Comparison of ENCODE assay signal across 1 cellular context in genomic region chr5:759111-759741, GRCh38.
TF ChIP-seq lines count a peak whose summit lies in the region.

No MANE protein-coding gene starts in this region.

TF ChIP-seq in HepG2, 621 proteins besides CTCF, POLR2A, EP300 and RAD21 (continued from another document and continues in another):
- TF ChIP-seq, protein P1, sequence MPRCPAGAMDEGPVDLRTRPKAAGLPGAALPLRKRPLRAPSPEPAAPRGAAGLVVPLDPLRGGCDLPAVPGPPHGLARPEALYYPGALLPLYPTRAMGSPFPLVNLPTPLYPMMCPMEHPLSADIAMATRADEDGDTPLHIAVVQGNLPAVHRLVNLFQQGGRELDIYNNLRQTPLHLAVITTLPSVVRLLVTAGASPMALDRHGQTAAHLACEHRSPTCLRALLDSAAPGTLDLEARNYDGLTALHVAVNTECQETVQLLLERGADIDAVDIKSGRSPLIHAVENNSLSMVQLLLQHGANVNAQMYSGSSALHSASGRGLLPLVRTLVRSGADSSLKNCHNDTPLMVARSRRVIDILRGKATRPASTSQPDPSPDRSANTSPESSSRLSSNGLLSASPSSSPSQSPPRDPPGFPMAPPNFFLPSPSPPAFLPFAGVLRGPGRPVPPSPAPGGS (CRISPR knock-in tag; IDR thresholded peaks at IDR 0.05): no peak
- TF ChIP-seq SAFB2 (CRISPR knock-in tag; IDR thresholded peaks at IDR 0.05; ENCODE audit: borderline replicate concordance, low read depth): no peak
- TF ChIP-seq BRCA1 (CRISPR knock-in tag; IDR thresholded peaks at IDR 0.05): no peak
- TF ChIP-seq ETS1 (CRISPR knock-in tag; IDR thresholded peaks at IDR 0.05): no peak
- no peak for TF ChIP-seq RARG (CRISPR knock-in tag; IDR thresholded peaks at IDR 0.05; ENCODE audit: low read depth)
- TF ChIP-seq, protein P2, sequence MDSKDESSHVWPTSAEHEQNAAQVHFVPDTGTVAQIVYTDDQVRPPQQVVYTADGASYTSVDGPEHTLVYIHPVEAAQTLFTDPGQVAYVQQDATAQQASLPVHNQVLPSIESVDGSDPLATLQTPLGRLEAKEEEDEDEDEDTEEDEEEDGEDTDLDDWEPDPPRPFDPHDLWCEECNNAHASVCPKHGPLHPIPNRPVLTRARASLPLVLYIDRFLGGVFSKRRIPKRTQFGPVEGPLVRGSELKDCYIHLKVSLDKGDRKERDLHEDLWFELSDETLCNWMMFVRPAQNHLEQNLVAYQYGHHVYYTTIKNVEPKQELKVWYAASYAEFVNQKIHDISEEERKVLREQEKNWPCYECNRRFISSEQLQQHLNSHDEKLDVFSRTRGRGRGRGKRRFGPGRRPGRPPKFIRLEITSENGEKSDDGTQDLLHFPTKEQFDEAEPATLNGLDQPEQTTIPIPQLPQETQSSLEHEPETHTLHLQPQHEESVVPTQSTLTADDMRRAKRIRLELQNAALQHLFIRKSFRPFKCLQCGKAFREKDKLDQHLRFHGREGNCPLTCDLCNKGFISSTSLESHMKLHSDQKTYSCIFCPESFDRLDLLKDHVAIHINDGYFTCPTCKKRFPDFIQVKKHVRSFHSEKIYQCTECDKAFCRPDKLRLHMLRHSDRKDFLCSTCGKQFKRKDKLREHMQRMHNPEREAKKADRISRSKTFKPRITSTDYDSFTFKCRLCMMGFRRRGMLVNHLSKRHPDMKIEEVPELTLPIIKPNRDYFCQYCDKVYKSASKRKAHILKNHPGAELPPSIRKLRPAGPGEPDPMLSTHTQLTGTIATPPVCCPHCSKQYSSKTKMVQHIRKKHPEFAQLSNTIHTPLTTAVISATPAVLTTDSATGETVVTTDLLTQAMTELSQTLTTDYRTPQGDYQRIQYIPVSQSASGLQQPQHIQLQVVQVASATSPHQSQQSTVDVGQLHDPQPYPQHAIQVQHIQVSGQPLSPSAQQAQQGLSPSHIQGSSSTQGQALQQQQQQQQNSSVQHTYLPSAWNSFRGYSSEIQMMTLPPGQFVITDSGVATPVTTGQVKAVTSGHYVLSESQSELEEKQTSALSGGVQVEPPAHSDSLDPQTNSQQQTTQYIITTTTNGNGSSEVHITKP (CRISPR knock-in tag; IDR thresholded peaks at IDR 0.05; ENCODE audit: low read depth): no peak
- TF ChIP-seq ZC3H4 (CRISPR knock-in tag; IDR thresholded peaks at IDR 0.05; ENCODE audit: borderline replicate concordance): no peak
- TF ChIP-seq TBX2 (CRISPR knock-in tag; IDR thresholded peaks at IDR 0.05; ENCODE audit: borderline replicate concordance): peak; percentile 52; the same call in 1 of the 2 replicates
- TF ChIP-seq BRF2 (CRISPR knock-in tag; IDR thresholded peaks at IDR 0.05): no peak
- no peak; the same call in 1 of the 2 replicates for TF ChIP-seq ZNF12 (CRISPR knock-in tag; IDR thresholded peaks at IDR 0.05)
- TF ChIP-seq JUND (CRISPR knock-in tag; IDR thresholded peaks at IDR 0.05): no peak
- TF ChIP-seq ZMYM3 (CRISPR knock-in tag; IDR thresholded peaks at IDR 0.05): 0 out of 2 replicates have a peak, but pooled peaks have one; percentile 26
- 0 out of 2 replicates have a peak, but pooled peaks have one; percentile 15 for TF ChIP-seq KAT8 (CRISPR knock-in tag; IDR thresholded peaks at IDR 0.05)
- TF ChIP-seq ZNF580 (CRISPR knock-in tag; IDR thresholded peaks at IDR 0.05; ENCODE audit: borderline replicate concordance, low read depth): no peak
- TF ChIP-seq NR2F1 (CRISPR knock-in tag; IDR thresholded peaks at IDR 0.05): peak in 1 of 2 experiments; percentile 33; a peak in 2 of 4 replicates
- TF ChIP-seq ZNF839 (CRISPR knock-in tag; IDR thresholded peaks at IDR 0.05; ENCODE audit: borderline replicate concordance): no peak
- no peak for TF ChIP-seq CCAR2 (optimal IDR thresholded peaks at IDR 0.05; ENCODE audit: low read depth, low read length)
- TF ChIP-seq ZNF230 (CRISPR knock-in tag; IDR thresholded peaks at IDR 0.05): no peak
- peak; percentile 45; the same call in 1 of the 2 replicates for TF ChIP-seq ZBTB7B (CRISPR knock-in tag; IDR thresholded peaks at IDR 0.05)
- TF ChIP-seq ZNF569 (CRISPR knock-in tag; IDR thresholded peaks at IDR 0.05; ENCODE audit: borderline replicate concordance): no peak
- no peak for TF ChIP-seq MXD4 (CRISPR knock-in tag; IDR thresholded peaks at IDR 0.05)
- TF ChIP-seq ZNF660 (CRISPR knock-in tag; IDR thresholded peaks at IDR 0.05; ENCODE audit: borderline replicate concordance, low read depth): no peak
- TF ChIP-seq ZNF615 (CRISPR knock-in tag; IDR thresholded peaks at IDR 0.05; ENCODE audit: borderline replicate concordance): no peak
- no peak for TF ChIP-seq SRSF9 (IDR thresholded peaks at IDR 0.05; ENCODE audit: borderline replicate concordance, insufficient read depth, low read depth, low read length, poor library complexity, severe bottlenecking)
- TF ChIP-seq ZNF747 (CRISPR knock-in tag; IDR thresholded peaks at IDR 0.05; ENCODE audit: borderline replicate concordance): no peak
- TF ChIP-seq PRPF4 (IDR thresholded peaks at IDR 0.05; ENCODE audit: low read depth, low read length, poor library complexity, severe bottlenecking): no peak
- no peak for TF ChIP-seq HHEX (CRISPR knock-in tag; IDR thresholded peaks at IDR 0.05)
- peak; percentile 59; the same call in 1 of the 2 replicates for TF ChIP-seq NR2F6 (IDR thresholded peaks at IDR 0.05)
- TF ChIP-seq NR2F6 (CRISPR knock-in tag; IDR thresholded peaks at IDR 0.05): 0 out of 2 replicates have a peak, but pooled peaks have one; percentile 23
- TF ChIP-seq, protein P3, sequence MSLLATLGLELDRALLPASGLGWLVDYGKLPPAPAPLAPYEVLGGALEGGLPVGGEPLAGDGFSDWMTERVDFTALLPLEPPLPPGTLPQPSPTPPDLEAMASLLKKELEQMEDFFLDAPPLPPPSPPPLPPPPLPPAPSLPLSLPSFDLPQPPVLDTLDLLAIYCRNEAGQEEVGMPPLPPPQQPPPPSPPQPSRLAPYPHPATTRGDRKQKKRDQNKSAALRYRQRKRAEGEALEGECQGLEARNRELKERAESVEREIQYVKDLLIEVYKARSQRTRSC (CRISPR knock-in tag; IDR thresholded peaks at IDR 0.05; ENCODE audit: low read depth): no peak
- no peak for TF ChIP-seq SOX13 (IDR thresholded peaks at IDR 0.05)
- peak in 1 of 2 experiments; percentile 67; a peak in 2 of 4 replicates for TF ChIP-seq SOX13 (CRISPR knock-in tag; conservative IDR thresholded peaks at IDR 0.05 in 1 of 2, IDR thresholded peaks at IDR 0.05 in 1 of 2)
- TF ChIP-seq TERF1 (CRISPR knock-in tag; IDR thresholded peaks at IDR 0.05): no peak
- TF ChIP-seq TCF7L2 (IDR thresholded peaks at IDR 0.05; ENCODE audit: low read depth, low read length): no peak
- TF ChIP-seq EHMT2 (IDR thresholded peaks at IDR 0.05; ENCODE audit: borderline replicate concordance, low read depth, low read length): no peak; the same call in 1 of the 2 replicates
- TF ChIP-seq ZNF883 (CRISPR knock-in tag; IDR thresholded peaks at IDR 0.05; ENCODE audit: not compliant biosample characterization): no peak
- peak; percentile 27; the same call in 1 of the 2 replicates for TF ChIP-seq BCL6 (CRISPR knock-in tag; IDR thresholded peaks at IDR 0.05)
- no peak for TF ChIP-seq HBP1 (CRISPR knock-in tag; IDR thresholded peaks at IDR 0.05; ENCODE audit: low read depth)
- TF ChIP-seq FOXM1 (CRISPR knock-in tag; IDR thresholded peaks at IDR 0.05): no peak
- no peak for TF ChIP-seq GPN1 (CRISPR knock-in tag; IDR thresholded peaks at IDR 0.05; ENCODE audit: borderline replicate concordance)
- TF ChIP-seq, protein P4, sequence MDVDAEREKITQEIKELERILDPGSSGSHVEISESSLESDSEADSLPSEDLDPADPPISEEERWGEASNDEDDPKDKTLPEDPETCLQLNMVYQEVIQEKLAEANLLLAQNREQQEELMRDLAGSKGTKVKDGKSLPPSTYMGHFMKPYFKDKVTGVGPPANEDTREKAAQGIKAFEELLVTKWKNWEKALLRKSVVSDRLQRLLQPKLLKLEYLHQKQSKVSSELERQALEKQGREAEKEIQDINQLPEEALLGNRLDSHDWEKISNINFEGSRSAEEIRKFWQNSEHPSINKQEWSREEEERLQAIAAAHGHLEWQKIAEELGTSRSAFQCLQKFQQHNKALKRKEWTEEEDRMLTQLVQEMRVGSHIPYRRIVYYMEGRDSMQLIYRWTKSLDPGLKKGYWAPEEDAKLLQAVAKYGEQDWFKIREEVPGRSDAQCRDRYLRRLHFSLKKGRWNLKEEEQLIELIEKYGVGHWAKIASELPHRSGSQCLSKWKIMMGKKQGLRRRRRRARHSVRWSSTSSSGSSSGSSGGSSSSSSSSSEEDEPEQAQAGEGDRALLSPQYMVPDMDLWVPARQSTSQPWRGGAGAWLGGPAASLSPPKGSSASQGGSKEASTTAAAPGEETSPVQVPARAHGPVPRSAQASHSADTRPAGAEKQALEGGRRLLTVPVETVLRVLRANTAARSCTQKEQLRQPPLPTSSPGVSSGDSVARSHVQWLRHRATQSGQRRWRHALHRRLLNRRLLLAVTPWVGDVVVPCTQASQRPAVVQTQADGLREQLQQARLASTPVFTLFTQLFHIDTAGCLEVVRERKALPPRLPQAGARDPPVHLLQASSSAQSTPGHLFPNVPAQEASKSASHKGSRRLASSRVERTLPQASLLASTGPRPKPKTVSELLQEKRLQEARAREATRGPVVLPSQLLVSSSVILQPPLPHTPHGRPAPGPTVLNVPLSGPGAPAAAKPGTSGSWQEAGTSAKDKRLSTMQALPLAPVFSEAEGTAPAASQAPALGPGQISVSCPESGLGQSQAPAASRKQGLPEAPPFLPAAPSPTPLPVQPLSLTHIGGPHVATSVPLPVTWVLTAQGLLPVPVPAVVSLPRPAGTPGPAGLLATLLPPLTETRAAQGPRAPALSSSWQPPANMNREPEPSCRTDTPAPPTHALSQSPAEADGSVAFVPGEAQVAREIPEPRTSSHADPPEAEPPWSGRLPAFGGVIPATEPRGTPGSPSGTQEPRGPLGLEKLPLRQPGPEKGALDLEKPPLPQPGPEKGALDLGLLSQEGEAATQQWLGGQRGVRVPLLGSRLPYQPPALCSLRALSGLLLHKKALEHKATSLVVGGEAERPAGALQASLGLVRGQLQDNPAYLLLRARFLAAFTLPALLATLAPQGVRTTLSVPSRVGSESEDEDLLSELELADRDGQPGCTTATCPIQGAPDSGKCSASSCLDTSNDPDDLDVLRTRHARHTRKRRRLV (CRISPR knock-in tag; IDR thresholded peaks at IDR 0.05): no peak
- no peak for TF ChIP-seq ZSCAN5A (CRISPR knock-in tag; IDR thresholded peaks at IDR 0.05; ENCODE audit: borderline replicate concordance)
- TF ChIP-seq U2AF2 (IDR thresholded peaks at IDR 0.05; ENCODE audit: low read depth, low read length): no peak
- TF ChIP-seq MATR3 (CRISPR knock-in tag; IDR thresholded peaks at IDR 0.05): no peak
- TF ChIP-seq ESRRA (CRISPR knock-in tag; IDR thresholded peaks at IDR 0.05; ENCODE audit: low read depth): no peak
- no peak for TF ChIP-seq NKX3-1 (CRISPR knock-in tag; IDR thresholded peaks at IDR 0.05)
- TF ChIP-seq PHF21A (CRISPR knock-in tag; IDR thresholded peaks at IDR 0.05): no peak
